ENCODE assay signal across 9 cellular contexts in the genomic region with DNA sequence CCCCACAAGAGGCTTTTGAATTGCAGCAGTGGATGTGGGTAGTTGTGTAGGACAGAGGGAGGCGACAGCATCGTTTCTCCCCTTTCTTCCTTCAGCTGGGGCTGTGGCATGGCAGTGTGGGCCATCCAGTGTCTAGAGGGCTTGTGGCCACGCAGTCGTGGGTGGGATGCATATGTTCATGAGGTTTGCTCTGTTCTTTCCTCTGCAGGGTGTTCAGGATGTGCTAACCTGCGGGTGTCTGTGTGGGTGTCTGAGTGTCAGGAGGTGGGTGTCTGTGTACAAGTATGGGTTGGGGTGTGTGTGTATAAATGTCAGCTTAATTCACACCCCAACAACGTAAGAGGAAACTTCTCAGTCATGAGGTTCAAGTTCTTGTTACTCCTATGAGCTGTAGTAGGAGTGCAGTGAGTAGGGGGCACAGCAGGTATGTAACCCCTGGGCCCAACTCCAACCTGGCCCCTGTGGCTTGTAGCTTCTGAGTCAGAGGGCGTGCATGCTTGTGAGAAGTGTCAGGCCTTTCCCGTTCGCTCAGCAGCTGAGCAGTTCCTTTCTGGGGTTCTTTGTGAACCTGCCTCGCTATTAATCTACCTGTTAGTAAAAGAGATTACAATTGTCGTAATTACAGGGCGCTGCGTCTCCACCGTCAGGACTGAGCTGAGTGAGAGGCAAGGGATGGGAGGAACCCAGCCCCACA. TPM values are rescaled to one million over a fixed set of nuclear protein-coding genes. Genes with fewer than 3 reads are reported as not detected.
DNase-seq lines count a peak whose midpoint lies in the region; ATAC-seq, FAIRE-seq and TF ChIP-seq lines count a peak whose summit lies in the region.
"Had no signal": no experiment of that assay in that cellular context is flagged by ENCODE, and none has a peak within 500 bp of the region (broad histone marks: within the 10 kb centered on the region; RNA-seq: fewer than 3 reads in every experiment).

No MANE protein-coding gene starts in this region.

- POLR2A ChIA-PET in HEK293 (lab: Yijun Ruan, JAX) (interaction anchor here (0.7 to 1.8 kb wide), 2 partner anchors 8 to 10 kb away, joined by 3 to 7 read pairs; no protein-coding TSS in a partner anchor), H1 (lab: Charles Lee; ENCODE audit: partially characterized antibody) (interaction anchor here (0.7 to 1.3 kb wide), 5 partner anchors 12 to 95 kb away, joined by 3 to 4 read pairs (median 3); no protein-coding TSS in a partner anchor)

- H3K4ac ChIP-seq in H1 (replicated peaks; ENCODE audit: insufficient read length, low read depth, low read length): no peak overlapping the region

- H3K36me3 Mint-ChIP-seq in T-helper 17 cell (ENCODE audit: low read depth) (no peaks in the 10 kb centered on the region), CD14-positive monocyte (no peaks in the 10 kb centered on the region)

- H3K27me3 ChIP-seq in H1 (replicated peaks in 1 of 4; ENCODE audit: control insufficient read depth in 3 of 4, extremely low read depth in 1 of 4, insufficient read depth in 3 of 4, low read length in 3 of 4) (peaks cover 20 to 66% (median 52%) of the 10 kb centered on the region in 4 experiments), spleen (replicated peaks in 1 of 7) (no peaks in the 10 kb centered on the region)
- H3K27me3 ChIP-seq: ovary had no signal

- no peaks in the 10 kb centered on the region for H3K23me2 ChIP-seq in H1 (ENCODE audit: low read depth, low read length)

- TF ChIP-seq EP300 in H1 (IDR thresholded peaks at IDR 0.05; ENCODE audit: borderline replicate concordance in 1 of 2, low read depth in 2 of 2, low read length in 2 of 2): no peak

- H3K36me3 ChIP-seq in HEK293 (ENCODE audit: control insufficient read depth in 2 of 2, insufficient read depth in 1 of 2, low read length in 2 of 2): no peaks in the 10 kb centered on the region
- H3K36me3 ChIP-seq in H1 (ENCODE audit: control insufficient read depth in 2 of 4, insufficient read depth in 4 of 4, low read length in 3 of 4): no peaks in the 10 kb centered on the region
- H3K36me3 ChIP-seq in spleen: no peaks in the 10 kb centered on the region
- H3K36me3 ChIP-seq: ovary had no signal

- peaks cover 2 to 9% of the 10 kb centered on the region in 2 experiments for H4K20me1 ChIP-seq in H1 (replicated peaks in 1 of 2; ENCODE audit: control insufficient read depth in 1 of 2, insufficient read depth in 2 of 2, low read length in 2 of 2)

- H3K9me3 Mint-ChIP-seq in CD14-positive monocyte: no peaks in the 10 kb centered on the region

- TF ChIP-seq CTCF in HEK293 (tag by site-specific recombination; IDR thresholded peaks at IDR 0.05) (no peak), H1 (IDR thresholded peaks at IDR 0.05; ENCODE audit: control extremely low read depth in 1 of 3, insufficient read depth in 1 of 3, low read depth in 1 of 3, low read length in 3 of 3) (no peak), spleen (IDR thresholded peaks at IDR 0.05 in 8 of 11, conservative IDR thresholded peaks at IDR 0.05 in 3 of 11) (no peak), CD14-positive monocyte (IDR thresholded peaks at IDR 0.05) (no peak)

- no peaks in the 10 kb centered on the region for H3K9me3 ChIP-seq in HEK293 (ENCODE audit: control insufficient read depth, insufficient read depth, low read depth, low read length)
- no peaks in the 10 kb centered on the region for H3K9me3 ChIP-seq in T-helper 17 cell (ENCODE audit: control insufficient read depth, low read length, poor library complexity, severe bottlenecking)
- no peaks in the 10 kb centered on the region for H3K9me3 ChIP-seq in H1 (ENCODE audit: insufficient read depth in 2 of 2, low read depth in 1 of 2, low read length in 1 of 2)
- no peaks in the 10 kb centered on the region for H3K9me3 ChIP-seq in spleen
- H3K9me3 ChIP-seq: ovary had no signal

- CTCF ChIA-PET in HEK293 (lab: Yijun Ruan, JAX): interaction anchor here (0.8 to 5.1 kb wide), 6 partner anchors 9 to 79 kb away, joined by 3 to 26 read pairs (median 8); no protein-coding TSS in a partner anchor
- CTCF ChIA-PET in H1 (lab: Charles Lee; ENCODE audit: partially characterized antibody): interaction anchor here (0.9 to 39.8 kb wide), 7 partner anchors 17 to 79 kb away, joined by 3 to 1145 read pairs (median 4); no protein-coding TSS in a partner anchor

- H3K27me3 Mint-ChIP-seq in T-helper 17 cell (peaks cover 38% of the 10 kb centered on the region), CD14-positive monocyte (ENCODE audit: low read depth in 3 of 3) (peaks cover 0 to 1% (median 0%) of the 10 kb centered on the region in 3 donors)

- H3K4me1 ChIP-seq in HEK293 (ENCODE audit: control insufficient read depth, insufficient read depth, low read length): no peaks in the 10 kb centered on the region
- H3K4me1 ChIP-seq in H1 (replicated peaks in 1 of 4; ENCODE audit: control insufficient read depth in 3 of 4, insufficient read depth in 4 of 4, low read length in 3 of 4): no peaks in the 10 kb centered on the region
- H3K4me1 ChIP-seq in spleen: peaks cover 8 to 34% (median 23%) of the 10 kb centered on the region in 6 donors

- no peak overlapping the region for H3K4me3 ChIP-seq in HEK293 (ENCODE audit: low read depth, low read length)
- no peak overlapping the region for H3K4me3 ChIP-seq in H1 (ENCODE audit: extremely low read depth in 1 of 4, insufficient read depth in 2 of 4, low read depth in 3 of 4, low read length in 4 of 4)
- H3K4me3 ChIP-seq in spleen: no peak overlapping the region
- H3K4me3 ChIP-seq: ovary had no signal

- intact Hi-C loops in spleen (cut with DNase I; ENCODE audit: low total_unique reads) (no loop called here), CD14-positive monocyte (cut with micrococcal nuclease) (no loop called here)

- no peaks in the 10 kb centered on the region for H3K79me1 ChIP-seq in H1 (ENCODE audit: low read depth, low read length)

- no peak overlapping the region for H3K14ac ChIP-seq in H1 (ENCODE audit: insufficient read length)

- no peak overlapping the region for H4K91ac ChIP-seq in H1 (replicated peaks; ENCODE audit: insufficient read length, low read length)

- H2AK5ac ChIP-seq in H1 (ENCODE audit: low read depth, low read length): peak overlapping the region; percentile 75; the same call in 1 of the 2 replicates

- no peak overlapping the region for H2AFZ ChIP-seq in H1 (ENCODE audit: low read length)

- no peak overlapping the region for H2BK15ac ChIP-seq in H1 (ENCODE audit: low read length)

- H3K27ac Mint-ChIP-seq in T-helper 17 cell: peak overlapping the region; percentile 79
- H3K27ac Mint-ChIP-seq in CD14-positive monocyte: no peak overlapping the region

- TF ChIP-seq RAD21 in H1 (IDR thresholded peaks at IDR 0.05 in 1 of 2, conservative IDR thresholded peaks at IDR 0.05 in 1 of 2; ENCODE audit: low read depth in 2 of 2, low read length in 2 of 2): no peak

- no peak overlapping the region for H2BK20ac ChIP-seq in H1 (ENCODE audit: low read length)

- H2BK120ac ChIP-seq in H1 (replicated peaks; ENCODE audit: low read depth, low read length): no peak overlapping the region

- WGBS in H1 (ENCODE audit: extremely low coverage in 1 of 2, insufficient coverage in 1 of 2, insufficient read length in 1 of 2, insufficient replicate concordance in 2 of 2, low coverage in 1 of 2, low lambda C conversion rate in 2 of 2, missing lambda C conversion rate in 1 of 2), 2 experiments: 86% methylated on average over 14 of the region's 14 CpGs; no CpG with 5 or more reads in 1 of the 2 experiments
- WGBS in spleen, 5 donors: 67 to 73% (median 72%) methylated on average over 13 to 14 of the region's 14 CpGs

- peaks cover 3% of the 10 kb centered on the region for H3K4me1 Mint-ChIP-seq in T-helper 17 cell
- peaks cover 4% of the 10 kb centered on the region for H3K4me1 Mint-ChIP-seq in CD14-positive monocyte

- H3K4me2 ChIP-seq in H1 (ENCODE audit: insufficient read depth in 1 of 2, low read depth in 2 of 2, low read length in 2 of 2): no peak overlapping the region

- DNase-seq in T-helper 17 cell (no peak), H1 (ENCODE audit: low read depth in 1 of 2, low spot score in 2 of 2) (no peak), spleen (no peak), CD14-positive monocyte (ENCODE audit: low spot score) (no peak), SIG-M5 treated with dmso at 0.1 percent for 504 hours (lab: John Stamatoyannopoulos, UW; ENCODE audit: unreplicated experiment) (no peak)
- DNase-seq in effector CD4-positive, alpha-beta T cell: no peak
- DNase-seq: ovary had no signal

- H3K79me2 ChIP-seq in H1 (ENCODE audit: control insufficient read depth in 1 of 2, insufficient read depth in 2 of 2, low read length in 2 of 2): no peaks in the 10 kb centered on the region

- H3K4me3 Mint-ChIP-seq in T-helper 17 cell (no peak overlapping the region), CD14-positive monocyte (no peak overlapping the region)

- no peak overlapping the region for H4K5ac ChIP-seq in H1 (ENCODE audit: insufficient read length, low read depth, low read length)

- no peak overlapping the region for H3K18ac ChIP-seq in H1 (ENCODE audit: extremely low read depth, low read length)

- H3K23ac ChIP-seq in H1 (ENCODE audit: insufficient read length): no peak overlapping the region

- H4K8ac ChIP-seq in H1 (ENCODE audit: extremely low read depth, insufficient read depth, low read length): no peak overlapping the region

- no peak for FAIRE-seq in H1 (lab: Jason Lieb, UNC)

- H2BK12ac ChIP-seq in H1 (ENCODE audit: low read depth, low read length): no peak overlapping the region

- H2BK5ac ChIP-seq in H1 (ENCODE audit: low read depth, low read length): no peak overlapping the region

- no peak overlapping the region for H3K9ac ChIP-seq in H1 (replicated peaks in 1 of 4; ENCODE audit: extremely low read depth in 1 of 4, low read depth in 3 of 4, low read length in 3 of 4)

- ATAC-seq in T-helper 17 cell: no peak
- ATAC-seq in GM18517 (IDR thresholded peaks at IDR 0.05; ENCODE audit: unreplicated experiment): no peak

- TF ChIP-seq POLR2A in H1 (IDR thresholded peaks at IDR 0.05; ENCODE audit: control extremely low read depth in 1 of 2, low read depth in 2 of 2, low read length in 2 of 2): no peak
- TF ChIP-seq POLR2A in spleen (IDR thresholded peaks at IDR 0.05): no peak

- H3K27ac ChIP-seq in HEK293 (ENCODE audit: extremely low read depth, low read depth, low read length) (no peak overlapping the region), H1 (ENCODE audit: low read depth, low read length) (no peak overlapping the region), spleen (peak overlapping the region in 5 of 8 donors; percentile 24 to 75 (median 55))

- no peak overlapping the region for H3K56ac ChIP-seq in H1 (replicated peaks; ENCODE audit: insufficient read length, low read depth, low read length)

RNA-seq across cellular contexts. Expression of a gene that starts 49.0 kb away (rescaled TPM):
- total RNA-seq in T-helper 17 cell (under 1 TPM; 0.75 to 0.86 TPM), spleen (10 to 100 TPM; 12.3 to 41.4 (median 26.7) TPM)
- total RNA-seq in H1 (2021; fragmentation: NEBNext Ultra II Directional; extraction: Animal tissue kit (Norgen Biotek cat#: 25700)): 0.20 and 0.27 TPM in 2 replicates
- polyA plus RNA-seq in H1 (2011; rRNA removed) (0.03 and 0.08 TPM in 2 replicates), spleen (1 to 10 TPM; 1.1 to 7.7 (median 1.5) TPM), CD14-positive monocyte (under 1 TPM; 0.25 to 0.90 TPM)
- polyA plus RNA-seq in H1 (2011; cell fraction: cytosol; rRNA removed): 0.05 TPM
- polyA plus RNA-seq in H1 (2011; cell fraction: nucleus; rRNA removed): 0.14 TPM
- polyA plus RNA-seq in H1 (2012, experiment 1 of 2): 0.09 to 0.22 TPM (median 0.12 TPM) in 3 of 4 replicates, not detected in the other
- 0.07 TPM for polyA plus RNA-seq in H1 (2012, experiment 2 of 2)
- 0.26 TPM for polyA plus RNA-seq in H1 (2013, experiment 1 of 2)
- polyA plus RNA-seq in H1 (2013, experiment 2 of 2): 0.18 TPM
- polyA minus RNA-seq in H1 (2011; rRNA and poly(A)+ RNA removed): 0.02 and 0.13 TPM in 2 replicates
- not detected for polyA minus RNA-seq in H1 (2011; cell fraction: cytosol; rRNA and poly(A)+ RNA removed)
- 0.40 TPM for polyA minus RNA-seq in H1 (2011; cell fraction: nucleus; rRNA and poly(A)+ RNA removed)

RNA-seq across cellular contexts. Expression of a gene that starts 58.4 kb away (rescaled TPM):
- total RNA-seq in T-helper 17 cell: 10 to 100 TPM in 1 of 2 donors, 1 to 10 TPM in 1; 6.9 to 17.9 TPM
- 0.58 and 0.65 TPM in 2 replicates for total RNA-seq in H1 (2021; fragmentation: NEBNext Ultra II Directional; extraction: Animal tissue kit (Norgen Biotek cat#: 25700))
- polyA plus RNA-seq in H1 (2011; rRNA removed): 0.76 and 1.0 TPM in 2 replicates
- polyA plus RNA-seq in H1 (2011; cell fraction: cytosol; rRNA removed): 0.62 TPM
- polyA plus RNA-seq in H1 (2011; cell fraction: nucleus; rRNA removed): 0.78 TPM
- 0.23 to 0.67 TPM (median 0.39 TPM) in 4 replicates for polyA plus RNA-seq in H1 (2012, experiment 1 of 2)
- polyA plus RNA-seq in H1 (2012, experiment 2 of 2): 0.26 TPM
- 0.65 TPM for polyA plus RNA-seq in H1 (2013, experiment 1 of 2)
- 0.52 TPM for polyA plus RNA-seq in H1 (2013, experiment 2 of 2)
- 0.10 TPM in 1 of 2 replicates, not detected in the other for polyA minus RNA-seq in H1 (2011; rRNA and poly(A)+ RNA removed)
- 1.2 TPM for polyA minus RNA-seq in H1 (2011; cell fraction: cytosol; rRNA and poly(A)+ RNA removed)
- 0.40 TPM for polyA minus RNA-seq in H1 (2011; cell fraction: nucleus; rRNA and poly(A)+ RNA removed)
- 10 to 100 TPM; 35.5 to 69.4 (median 50.0) TPM for total RNA-seq in spleen
- polyA plus RNA-seq in spleen: 10 to 100 TPM; 63.7 to 86.9 (median 68.0) TPM
- 10 to 100 TPM; 35.7 to 37.1 TPM for polyA plus RNA-seq in CD14-positive monocyte

Comparison
In these comparisons a context has a peak if more than half of its experiments do, and no peak if none do; other contexts are left out.
1. H3K27ac ChIP-seq: peak in spleen (5 of 8); none in HEK293 (single experiment) and H1 (single experiment).
2. RNA of a gene that starts 49.0 kb away (total RNA-seq): 12.3 to 41.4 TPM in spleen; 0.75 to 0.86 TPM in T-helper 17 cell and 0.20 to 0.27 TPM in H1; every median in the first group is over 4 times any median in the second.